8 cellular contexts compared by ENCODE assay signal in the genomic region with DNA sequence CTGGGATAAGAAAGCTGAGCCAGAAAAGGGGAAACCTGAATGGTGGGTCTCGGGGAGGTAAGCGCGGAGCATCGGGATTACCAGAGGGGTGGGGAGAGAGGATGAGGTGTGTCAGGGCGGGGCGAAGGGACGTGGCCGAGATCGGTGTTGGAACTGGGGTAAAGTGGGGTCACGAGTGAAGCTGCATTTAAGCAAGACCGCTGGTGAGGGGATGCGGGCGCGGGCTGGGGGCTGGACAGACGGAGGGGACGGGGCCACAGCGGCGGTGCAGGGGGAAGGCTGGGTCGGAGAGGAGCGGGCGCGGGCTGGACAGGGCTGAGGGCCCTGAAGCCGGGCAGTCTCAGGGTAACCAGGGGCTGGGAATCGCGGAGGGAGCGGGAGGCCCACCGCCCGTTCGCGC. TPM values are rescaled to one million over a fixed set of nuclear protein-coding genes. Genes with fewer than 3 reads are reported as not detected.
DNase-seq lines count a peak whose midpoint lies in the region; ATAC-seq and TF ChIP-seq lines count a peak whose summit lies in the region.
"Not testable (repeated sequence)": the region's sequence is repeated elsewhere in the genome, so short reads cannot be mapped to it uniquely, and the experiment has no call there.

No MANE protein-coding gene starts in this region.

- not testable (repeated sequence) for H3K27me3 Mint-ChIP-seq in activated T-cell treated with anti-CD3 and anti-CD28 coated beads, Interleukin-2, amount 50 U/mL, for 4 hours (ENCODE audit: low read depth)

- H4K20me1 ChIP-seq in MM.1S (ENCODE audit: insufficient read depth, low read length) = not testable (repeated sequence)

- H3K4me1 ChIP-seq in MM.1S (ENCODE audit: low read length); endocrine pancreas (ENCODE audit: control insufficient read depth, insufficient read depth, low read length); prostate gland (replicated peaks): not testable (repeated sequence)

- not testable (repeated sequence) for H3K9me3 Mint-ChIP-seq in activated T-cell treated with anti-CD3 and anti-CD28 coated beads, Interleukin-2, amount 50 U/mL, for 4 hours

- not testable (repeated sequence) for H3K9me3 ChIP-seq in MM.1S (replicated peaks; ENCODE audit: insufficient read depth, low read length); endocrine pancreas (ENCODE audit: control insufficient read depth, low read length); prostate gland

- peak; percentile 9 for ATAC-seq in GM18867 (IDR thresholded peaks at IDR 0.05; ENCODE audit: unreplicated experiment)
- ATAC-seq in HG02759 (IDR thresholded peaks at IDR 0.05; ENCODE audit: unreplicated experiment) = peak; percentile 6
- ATAC-seq in activated T-cell treated with anti-CD3 and anti-CD28 coated beads, Interleukin-2, amount 50 U/mL, for 4 hours = peak; percentile 20 to 22

- H3K4me1 Mint-ChIP-seq in activated T-cell treated with anti-CD3 and anti-CD28 coated beads, Interleukin-2, amount 50 U/mL, for 4 hours (ENCODE audit: low read depth) = peaks cover 21% of the 10 kb centered on the region

- not testable (repeated sequence) for H3F3A ChIP-seq in MM.1S (ENCODE audit: insufficient read depth, low read length)

- not testable (repeated sequence) for H3K27me3 ChIP-seq in MM.1S (replicated peaks; ENCODE audit: insufficient read depth, low read length); endocrine pancreas (ENCODE audit: control insufficient read depth, insufficient read depth, low read length); kidney epithelial cell (ENCODE audit: control insufficient read depth, insufficient read depth, low read length); prostate gland (replicated peaks; ENCODE audit: insufficient read depth)

- not testable (repeated sequence) for DNase-seq in AG04449 (ENCODE audit: low read depth, low spot score); MM.1S; activated T-cell treated with anti-CD3 and anti-CD28 coated beads, Interleukin-2, amount 50 U/mL, for 4 hours; kidney epithelial cell (ENCODE audit: low read depth)
- DNase-seq in prostate gland (ENCODE audit: low spot score) = peak; percentile 17

- CTCF ChIA-PET in AG04449 (lab: Yijun Ruan, JAX) = not testable (repeated sequence)

- not testable (repeated sequence) for H3K36me3 Mint-ChIP-seq in activated T-cell treated with anti-CD3 and anti-CD28 coated beads, Interleukin-2, amount 50 U/mL, for 4 hours (ENCODE audit: insufficient read depth)

- H3K4me3 ChIP-seq in AG04449 (ENCODE audit: low read depth, low read length) (peak overlapping the region; percentile 62), MM.1S (ENCODE audit: low read length) (peak overlapping the region; percentile 74), endocrine pancreas (ENCODE audit: control insufficient read depth, insufficient read depth, low read length) (peak overlapping the region; percentile 72), kidney epithelial cell (ENCODE audit: low read depth, low read length) (peak overlapping the region; percentile 68), prostate gland (peak overlapping the region; percentile 62 to 65)

- WGBS in prostate gland = 1% methylated on average over 26 of the region's 30 CpGs

- peaks cover 15% of the 10 kb centered on the region for H3K79me2 ChIP-seq in MM.1S (ENCODE audit: low read length)

- TF ChIP-seq CTCF in AG04449 (IDR thresholded peaks at IDR 0.05; ENCODE audit: insufficient read depth, low read length, missing control alignments); MM.1S (IDR thresholded peaks at IDR 0.05; ENCODE audit: low read length); kidney epithelial cell (IDR thresholded peaks at IDR 0.05; ENCODE audit: insufficient read depth, low read length, poor library complexity, severe bottlenecking); prostate gland (IDR thresholded peaks at IDR 0.05): not testable (repeated sequence)

- not testable (repeated sequence) for H3K9me2 ChIP-seq in MM.1S (replicated peaks; ENCODE audit: insufficient read depth, low read length)

- H3K4me2 ChIP-seq in MM.1S (ENCODE audit: low read depth, low read length) = peak overlapping the region; percentile 65

- H3K36me3 ChIP-seq in MM.1S (replicated peaks; ENCODE audit: insufficient read depth, low read length); endocrine pancreas (ENCODE audit: control insufficient read depth, insufficient read depth, low read length); kidney epithelial cell (ENCODE audit: control insufficient read depth, insufficient read depth, low read length); prostate gland: not testable (repeated sequence)

- H3K27ac ChIP-seq in MM.1S (ENCODE audit: low read length) (peak overlapping the region; percentile 13; the same call in 1 of the 2 replicates), prostate gland (peak overlapping the region; percentile 79 to 88)

- not testable (repeated sequence) for TF ChIP-seq POLR2A in prostate gland (IDR thresholded peaks at IDR 0.05)

- peak overlapping the region; percentile 86 for H3K4me3 Mint-ChIP-seq in activated T-cell treated with anti-CD3 and anti-CD28 coated beads, Interleukin-2, amount 50 U/mL, for 4 hours

- not testable (repeated sequence) for H2AFZ ChIP-seq in MM.1S (ENCODE audit: low read length)

- POLR2A ChIA-PET in AG04449 (lab: Yijun Ruan, JAX) = not testable (repeated sequence)

- H3K9ac ChIP-seq in MM.1S (ENCODE audit: low read length) (peak overlapping the region; percentile 73), endocrine pancreas (ENCODE audit: control insufficient read depth, insufficient read depth, low read length) (peak overlapping the region; percentile 72)

- intact Hi-C loops in prostate gland (cut with DNase I) = not testable (repeated sequence)

RNA-seq across cellular contexts. Expression of a gene that starts 0.3 kb away (rescaled TPM):
- total RNA-seq in activated T-cell treated with anti-CD3 and anti-CD28 coated beads, Interleukin-2, amount 50 U/mL, for 4 hours = 10 to 100 TPM; 26.2 to 32.4 (median 28.6) TPM
- total RNA-seq in kidney epithelial cell = 33.8 and 42.6 TPM in 2 replicates
- total RNA-seq in prostate gland = 10 to 100 TPM; 33.2 to 39.8 TPM

RNA-seq across cellular contexts. Expression of a gene that starts 57.5 kb away (rescaled TPM):
- 10 to 100 TPM; 39.8 to 46.0 (median 44.2) TPM for total RNA-seq in activated T-cell treated with anti-CD3 and anti-CD28 coated beads, Interleukin-2, amount 50 U/mL, for 4 hours
- 36.4 and 51.6 TPM in 2 replicates for total RNA-seq in kidney epithelial cell
- total RNA-seq in prostate gland = 10 to 100 TPM; 37.9 to 39.9 TPM
